ENCODE assay signal across 15 cellular contexts in the genomic region with DNA sequence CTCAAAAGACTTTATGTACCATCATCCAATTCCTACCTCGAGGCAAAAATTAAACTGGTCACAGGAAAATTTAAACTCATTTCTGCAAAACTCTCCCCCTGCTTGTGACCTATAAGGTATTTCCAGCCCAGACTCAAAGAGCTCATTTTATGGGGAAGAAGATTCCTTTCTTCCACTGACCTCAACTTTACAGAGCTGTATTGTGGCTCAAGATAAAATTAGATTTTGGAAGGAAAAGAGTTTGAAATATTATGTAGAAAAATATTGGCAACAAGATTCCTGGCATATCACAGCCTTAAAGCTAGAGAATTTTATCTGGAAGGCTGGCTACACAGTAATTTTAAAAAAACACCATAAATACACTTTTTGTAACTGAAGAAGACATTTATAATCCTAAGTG.
"Had no signal": no experiment of that assay in that cellular context is flagged by ENCODE, and none has a peak within 500 bp of the region (broad histone marks: within the 10 kb centered on the region; RNA-seq: fewer than 3 reads in every experiment).

No MANE protein-coding gene starts in this region.

- DNase-seq: activated CD4-positive, alpha-beta T cell treated with anti-CD3 and anti-CD28 coated beads, Interleukin-2, amount 50 U/mL, for 4 hours; activated effector memory CD4-positive, alpha-beta T cell treated with anti-CD3 and anti-CD28 coated beads, Interleukin-2, amount 50 U/mL, for 16 hours; activated T-cell treated with anti-CD3 and anti-CD28 coated beads, Interleukin-2, amount 50 U/mL, for 4 hours; aorta; hypothalamus; kidney glomerular epithelial cell; naive thymus-derived CD8-positive, alpha-beta T cell; psoas muscle; stimulated activated CD4-positive, alpha-beta T cell treated with anti-CD3 and anti-CD28 coated beads, Interleukin-15, amount 100 ng/mL, for 24 hours; stimulated activated CD4-positive, alpha-beta T cell treated with anti-CD3 and anti-CD28 coated beads, Interleukin-4, amount 100 ng/mL, for 4 hours; stomach; SW 1271; uterus had no signal

- H3K36me3 ChIP-seq: stomach, uterus had no signal

- H3K36me3 Mint-ChIP-seq: activated naive CD8-positive, alpha-beta T cell; naive thymus-derived CD8-positive, alpha-beta T cell had no signal

- H3K4me3 Mint-ChIP-seq: activated naive CD8-positive, alpha-beta T cell; activated T-cell treated with anti-CD3 and anti-CD28 coated beads, Interleukin-2, amount 50 U/mL, for 4 hours; naive thymus-derived CD8-positive, alpha-beta T cell had no signal

- H3K4me1 Mint-ChIP-seq: naive thymus-derived CD8-positive, alpha-beta T cell had no signal

- H3K4me1 ChIP-seq: psoas muscle, uterus had no signal

- H3K4me3 ChIP-seq: psoas muscle, stomach, uterus had no signal

- H3K27ac Mint-ChIP-seq: activated naive CD8-positive, alpha-beta T cell; naive thymus-derived CD8-positive, alpha-beta T cell had no signal

- H3K27me3 ChIP-seq: stomach, uterus had no signal

- H3K9me3 ChIP-seq: psoas muscle, stomach, uterus had no signal

- H3K27ac ChIP-seq: psoas muscle had no signal

- ATAC-seq: activated CD4-positive, CD25-positive, alpha-beta regulatory T cell treated with anti-CD3 and anti-CD28 coated beads, Interleukin-2, amount 50 U/mL, for 24 hours; activated T-cell treated with anti-CD3 and anti-CD28 coated beads, Interleukin-2, amount 50 U/mL, for 4 hours; naive thymus-derived CD8-positive, alpha-beta T cell; psoas muscle had no signal

- H3K9me3 Mint-ChIP-seq: activated T-cell treated with anti-CD3 and anti-CD28 coated beads, Interleukin-2, amount 50 U/mL, for 4 hours; naive thymus-derived CD8-positive, alpha-beta T cell had no signal
